ENCODE assay signal across 8 cellular contexts in genomic region chr2:201406077-201406662, GRCh38. TPM values are rescaled to one million over a fixed set of nuclear protein-coding genes. Genes with fewer than 3 reads are reported as not detected.
DNase-seq lines count a peak whose midpoint lies in the region; ATAC-seq and FAIRE-seq lines count a peak whose summit lies in the region.

No MANE protein-coding gene starts in this region.

- DNase-seq in NCI-H69 (lab: John Stamatoyannopoulos, UW): peak; percentile 10
- no peak for DNase-seq in epithelial cell of prostate (ENCODE audit: low read depth, low spot score)
- peak; percentile 96 for DNase-seq in renal cortical epithelial cell (ENCODE audit: low read depth)
- no peak for DNase-seq in ecto neural progenitor cell (ENCODE audit: low spot score)
- no peak for DNase-seq in cerebellum (ENCODE audit: low spot score)

- peak; percentile 19 for FAIRE-seq in G401.6 (lab: Jason Lieb, UNC)

- no peak for ATAC-seq in GM21737 (IDR thresholded peaks at IDR 0.05; ENCODE audit: unreplicated experiment)
- no peak for ATAC-seq in GM18909 (IDR thresholded peaks at IDR 0.05; ENCODE audit: poor library complexity, unreplicated experiment)

- H3K27ac ChIP-seq in epithelial cell of prostate: peak overlapping the region; percentile 39

RNA-seq across cellular contexts. Expression of gene TRAK2, which starts 45.1 kb away (rescaled TPM):
- total RNA-seq in renal cortical epithelial cell (35.9 and 117 TPM in 2 replicates), cerebellum (52.5 TPM)

RNA-seq across cellular contexts. Expression of gene STRADB, which starts 45.4 kb away (rescaled TPM):
- total RNA-seq in renal cortical epithelial cell (27.3 and 46.1 TPM in 2 replicates), cerebellum (52.3 TPM)

RNA-seq across cellular contexts. Expression of gene FLACC1, which starts 49.0 kb away (rescaled TPM):
- total RNA-seq in renal cortical epithelial cell (0.17 and 0.45 TPM in 2 replicates), cerebellum (3.7 TPM)

Comparison
In these comparisons a context has a peak if more than half of its experiments do, and no peak if none do; other contexts are left out.
1. DNase-seq: peak in NCI-H69 (single experiment) and renal cortical epithelial cell (single experiment); none in epithelial cell of prostate (single experiment), ecto neural progenitor cell (single experiment) and cerebellum (single experiment).